ENCODE assay signal across 1 cellular context in the genomic region with DNA sequence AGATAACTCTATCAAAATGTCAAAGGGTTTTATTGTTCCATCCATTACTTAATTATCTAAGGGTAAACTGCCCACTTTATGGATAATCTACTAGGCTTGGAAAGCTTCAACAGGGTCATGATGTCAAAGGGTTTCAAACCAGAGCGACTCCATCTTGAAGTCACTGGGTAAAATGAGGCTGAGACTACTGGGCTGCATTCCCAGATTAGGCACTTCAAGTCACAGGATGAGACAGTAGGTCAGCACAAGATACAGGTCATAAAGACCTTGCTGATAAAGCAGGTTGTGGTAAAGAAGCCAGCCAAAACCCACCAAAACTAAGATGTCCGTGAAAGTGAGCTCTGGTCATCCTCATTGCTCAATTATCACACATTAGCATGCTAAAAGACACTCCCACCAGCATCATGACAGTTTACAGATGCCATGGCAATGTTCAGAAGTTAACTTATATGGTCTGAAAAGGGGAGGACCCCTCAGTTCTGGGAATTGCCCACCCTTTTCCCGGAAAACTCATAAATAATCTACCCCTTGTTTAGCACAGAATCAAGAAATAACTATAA.
A peak's percentile ranks its signal among the peaks of the same experiment; 100 is the strongest.
TF ChIP-seq lines count a peak whose summit lies in the region.

No MANE protein-coding gene starts in this region.

TF ChIP-seq in K562, 482 proteins besides CTCF, POLR2A, EP300 and RAD21 (continued from another document and continues in another):
- TF ChIP-seq, protein P1, sequence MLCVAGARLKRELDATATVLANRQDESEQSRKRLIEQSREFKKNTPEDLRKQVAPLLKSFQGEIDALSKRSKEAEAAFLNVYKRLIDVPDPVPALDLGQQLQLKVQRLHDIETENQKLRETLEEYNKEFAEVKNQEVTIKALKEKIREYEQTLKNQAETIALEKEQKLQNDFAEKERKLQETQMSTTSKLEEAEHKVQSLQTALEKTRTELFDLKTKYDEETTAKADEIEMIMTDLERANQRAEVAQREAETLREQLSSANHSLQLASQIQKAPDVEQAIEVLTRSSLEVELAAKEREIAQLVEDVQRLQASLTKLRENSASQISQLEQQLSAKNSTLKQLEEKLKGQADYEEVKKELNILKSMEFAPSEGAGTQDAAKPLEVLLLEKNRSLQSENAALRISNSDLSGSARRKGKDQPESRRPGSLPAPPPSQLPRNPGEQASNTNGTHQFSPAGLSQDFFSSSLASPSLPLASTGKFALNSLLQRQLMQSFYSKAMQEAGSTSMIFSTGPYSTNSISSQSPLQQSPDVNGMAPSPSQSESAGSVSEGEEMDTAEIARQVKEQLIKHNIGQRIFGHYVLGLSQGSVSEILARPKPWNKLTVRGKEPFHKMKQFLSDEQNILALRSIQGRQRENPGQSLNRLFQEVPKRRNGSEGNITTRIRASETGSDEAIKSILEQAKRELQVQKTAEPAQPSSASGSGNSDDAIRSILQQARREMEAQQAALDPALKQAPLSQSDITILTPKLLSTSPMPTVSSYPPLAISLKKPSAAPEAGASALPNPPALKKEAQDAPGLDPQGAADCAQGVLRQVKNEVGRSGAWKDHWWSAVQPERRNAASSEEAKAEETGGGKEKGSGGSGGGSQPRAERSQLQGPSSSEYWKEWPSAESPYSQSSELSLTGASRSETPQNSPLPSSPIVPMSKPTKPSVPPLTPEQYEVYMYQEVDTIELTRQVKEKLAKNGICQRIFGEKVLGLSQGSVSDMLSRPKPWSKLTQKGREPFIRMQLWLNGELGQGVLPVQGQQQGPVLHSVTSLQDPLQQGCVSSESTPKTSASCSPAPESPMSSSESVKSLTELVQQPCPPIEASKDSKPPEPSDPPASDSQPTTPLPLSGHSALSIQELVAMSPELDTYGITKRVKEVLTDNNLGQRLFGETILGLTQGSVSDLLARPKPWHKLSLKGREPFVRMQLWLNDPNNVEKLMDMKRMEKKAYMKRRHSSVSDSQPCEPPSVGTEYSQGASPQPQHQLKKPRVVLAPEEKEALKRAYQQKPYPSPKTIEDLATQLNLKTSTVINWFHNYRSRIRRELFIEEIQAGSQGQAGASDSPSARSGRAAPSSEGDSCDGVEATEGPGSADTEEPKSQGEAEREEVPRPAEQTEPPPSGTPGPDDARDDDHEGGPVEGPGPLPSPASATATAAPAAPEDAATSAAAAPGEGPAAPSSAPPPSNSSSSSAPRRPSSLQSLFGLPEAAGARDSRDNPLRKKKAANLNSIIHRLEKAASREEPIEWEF (CRISPR knock-in tag; IDR thresholded peaks at IDR 0.05), result peak; percentile 66; the same call in 1 of the 2 replicates
- peak; percentile 79 for TF ChIP-seq ZNF584 (CRISPR knock-in tag; IDR thresholded peaks at IDR 0.05; ENCODE audit: low read depth)
- no peak for TF ChIP-seq SREBF2 (CRISPR knock-in tag; IDR thresholded peaks at IDR 0.05)
- TF ChIP-seq NFIX (CRISPR knock-in tag; IDR thresholded peaks at IDR 0.05; ENCODE audit: low read depth), result peak; percentile 8; the same call in 1 of the 2 replicates
- peak; percentile 41; the same call in 1 of the 2 replicates for TF ChIP-seq ZNF445 (CRISPR knock-in tag; IDR thresholded peaks at IDR 0.05; ENCODE audit: low read depth)
- TF ChIP-seq DACH1 (IDR thresholded peaks at IDR 0.05; ENCODE audit: partially characterized antibody), result no peak
- peak in 1 of 2 experiments; percentile 84; a peak in 2 of 4 replicates for TF ChIP-seq MAZ (CRISPR knock-in tag; conservative IDR thresholded peaks at IDR 0.05 in 1 of 2, IDR thresholded peaks at IDR 0.05 in 1 of 2)
- peak; percentile 74 for TF ChIP-seq DIDO1 (tag; IDR thresholded peaks at IDR 0.05; ENCODE audit: low read depth)
- TF ChIP-seq NONO (IDR thresholded peaks at IDR 0.05; ENCODE audit: low read depth in 2 of 2, low read length in 1 of 2), result no peak
- TF ChIP-seq ZNF41 (CRISPR knock-in tag; conservative IDR thresholded peaks at IDR 0.05), result peak; percentile 87
- TF ChIP-seq, protein P2, sequence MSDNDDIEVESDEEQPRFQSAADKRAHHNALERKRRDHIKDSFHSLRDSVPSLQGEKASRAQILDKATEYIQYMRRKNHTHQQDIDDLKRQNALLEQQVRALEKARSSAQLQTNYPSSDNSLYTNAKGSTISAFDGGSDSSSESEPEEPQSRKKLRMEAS (CRISPR knock-in tag; IDR thresholded peaks at IDR 0.05), result no peak
- TF ChIP-seq POLR3A (IDR thresholded peaks at IDR 0.05; ENCODE audit: borderline replicate concordance, extremely low read depth, insufficient read depth, insufficient read length), result no peak
- no peak for TF ChIP-seq HDAC6 (IDR thresholded peaks at IDR 0.05; ENCODE audit: low read depth, low read length)
- no peak for TF ChIP-seq FOXA3 (CRISPR knock-in tag; conservative IDR thresholded peaks at IDR 0.05 in 1 of 2, IDR thresholded peaks at IDR 0.05 in 1 of 2)
- TF ChIP-seq KLF6 (CRISPR knock-in tag; IDR thresholded peaks at IDR 0.05; ENCODE audit: borderline replicate concordance), result peak; percentile 84; the same call in 1 of the 2 replicates
- no peak for TF ChIP-seq MED1 (CRISPR knock-in tag; IDR thresholded peaks at IDR 0.05; ENCODE audit: borderline replicate concordance)
- TF ChIP-seq, protein P3, sequence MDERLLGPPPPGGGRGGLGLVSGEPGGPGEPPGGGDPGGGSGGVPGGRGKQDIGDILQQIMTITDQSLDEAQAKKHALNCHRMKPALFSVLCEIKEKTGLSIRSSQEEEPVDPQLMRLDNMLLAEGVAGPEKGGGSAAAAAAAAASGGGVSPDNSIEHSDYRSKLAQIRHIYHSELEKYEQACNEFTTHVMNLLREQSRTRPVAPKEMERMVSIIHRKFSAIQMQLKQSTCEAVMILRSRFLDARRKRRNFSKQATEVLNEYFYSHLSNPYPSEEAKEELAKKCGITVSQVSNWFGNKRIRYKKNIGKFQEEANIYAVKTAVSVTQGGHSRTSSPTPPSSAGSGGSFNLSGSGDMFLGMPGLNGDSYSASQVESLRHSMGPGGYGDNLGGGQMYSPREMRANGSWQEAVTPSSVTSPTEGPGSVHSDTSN (CRISPR knock-in tag; IDR thresholded peaks at IDR 0.05; ENCODE audit: low read depth), result no peak
- TF ChIP-seq, protein P3 (tag; conservative IDR thresholded peaks at IDR 0.05; ENCODE audit: low read depth), result peak; percentile 55
- TF ChIP-seq ZBTB7A (IDR thresholded peaks at IDR 0.05; ENCODE audit: borderline replicate concordance, control insufficient read depth, low read depth, low read length), result no peak
- no peak for TF ChIP-seq TGIF2 (CRISPR knock-in tag; IDR thresholded peaks at IDR 0.05)
- TF ChIP-seq HMGN3 (IDR thresholded peaks at IDR 0.05; ENCODE audit: borderline replicate concordance, extremely low read depth, insufficient read length, low read depth, low read length), result no peak
- TF ChIP-seq, protein P4, sequence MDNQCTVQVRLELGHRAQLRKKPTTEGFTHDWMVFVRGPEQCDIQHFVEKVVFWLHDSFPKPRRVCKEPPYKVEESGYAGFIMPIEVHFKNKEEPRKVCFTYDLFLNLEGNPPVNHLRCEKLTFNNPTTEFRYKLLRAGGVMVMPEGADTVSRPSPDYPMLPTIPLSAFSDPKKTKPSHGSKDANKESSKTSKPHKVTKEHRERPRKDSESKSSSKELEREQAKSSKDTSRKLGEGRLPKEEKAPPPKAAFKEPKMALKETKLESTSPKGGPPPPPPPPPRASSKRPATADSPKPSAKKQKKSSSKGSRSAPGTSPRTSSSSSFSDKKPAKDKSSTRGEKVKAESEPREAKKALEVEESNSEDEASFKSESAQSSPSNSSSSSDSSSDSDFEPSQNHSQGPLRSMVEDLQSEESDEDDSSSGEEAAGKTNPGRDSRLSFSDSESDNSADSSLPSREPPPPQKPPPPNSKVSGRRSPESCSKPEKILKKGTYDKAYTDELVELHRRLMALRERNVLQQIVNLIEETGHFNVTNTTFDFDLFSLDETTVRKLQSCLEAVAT (IDR thresholded peaks at IDR 0.05), result peak in 1 of 2 experiments; percentile 83; a peak in 2 of 4 replicates
- no peak for TF ChIP-seq HNRNPUL1 (IDR thresholded peaks at IDR 0.05; ENCODE audit: low read length)
- TF ChIP-seq ZFX (CRISPR knock-in tag; IDR thresholded peaks at IDR 0.05), result no peak
- no peak for TF ChIP-seq FOXJ2 (tag; IDR thresholded peaks at IDR 0.05)
- 0 out of 2 replicates have a peak, but pooled peaks have one; percentile 59 for TF ChIP-seq BCL6 (CRISPR knock-in tag; IDR thresholded peaks at IDR 0.05)
- TF ChIP-seq, protein P5, sequence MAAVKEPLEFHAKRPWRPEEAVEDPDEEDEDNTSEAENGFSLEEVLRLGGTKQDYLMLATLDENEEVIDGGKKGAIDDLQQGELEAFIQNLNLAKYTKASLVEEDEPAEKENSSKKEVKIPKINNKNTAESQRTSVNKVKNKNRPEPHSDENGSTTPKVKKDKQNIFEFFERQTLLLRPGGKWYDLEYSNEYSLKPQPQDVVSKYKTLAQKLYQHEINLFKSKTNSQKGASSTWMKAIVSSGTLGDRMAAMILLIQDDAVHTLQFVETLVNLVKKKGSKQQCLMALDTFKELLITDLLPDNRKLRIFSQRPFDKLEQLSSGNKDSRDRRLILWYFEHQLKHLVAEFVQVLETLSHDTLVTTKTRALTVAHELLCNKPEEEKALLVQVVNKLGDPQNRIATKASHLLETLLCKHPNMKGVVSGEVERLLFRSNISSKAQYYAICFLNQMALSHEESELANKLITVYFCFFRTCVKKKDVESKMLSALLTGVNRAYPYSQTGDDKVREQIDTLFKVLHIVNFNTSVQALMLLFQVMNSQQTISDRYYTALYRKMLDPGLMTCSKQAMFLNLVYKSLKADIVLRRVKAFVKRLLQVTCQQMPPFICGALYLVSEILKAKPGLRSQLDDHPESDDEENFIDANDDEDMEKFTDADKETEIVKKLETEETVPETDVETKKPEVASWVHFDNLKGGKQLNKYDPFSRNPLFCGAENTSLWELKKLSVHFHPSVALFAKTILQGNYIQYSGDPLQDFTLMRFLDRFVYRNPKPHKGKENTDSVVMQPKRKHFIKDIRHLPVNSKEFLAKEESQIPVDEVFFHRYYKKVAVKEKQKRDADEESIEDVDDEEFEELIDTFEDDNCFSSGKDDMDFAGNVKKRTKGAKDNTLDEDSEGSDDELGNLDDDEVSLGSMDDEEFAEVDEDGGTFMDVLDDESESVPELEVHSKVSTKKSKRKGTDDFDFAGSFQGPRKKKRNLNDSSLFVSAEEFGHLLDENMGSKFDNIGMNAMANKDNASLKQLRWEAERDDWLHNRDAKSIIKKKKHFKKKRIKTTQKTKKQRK (IDR thresholded peaks at IDR 0.05; ENCODE audit: borderline replicate concordance, low read depth, low read length), result no peak
- TF ChIP-seq NR4A1 (CRISPR knock-in tag; IDR thresholded peaks at IDR 0.05), result 0 out of 2 replicates have a peak, but pooled peaks have one; percentile 14
- peak; percentile 98 for TF ChIP-seq NR4A1 (tag; IDR thresholded peaks at IDR 0.05)
- TF ChIP-seq GABPB2 (CRISPR knock-in tag; conservative IDR thresholded peaks at IDR 0.05), result no peak
- TF ChIP-seq ZNF239 (CRISPR knock-in tag; IDR thresholded peaks at IDR 0.05), result peak; percentile 73
- TF ChIP-seq HNRNPK (IDR thresholded peaks at IDR 0.05; ENCODE audit: low read depth, low read length, poor library complexity, severe bottlenecking), result no peak
- TF ChIP-seq, protein P6, sequence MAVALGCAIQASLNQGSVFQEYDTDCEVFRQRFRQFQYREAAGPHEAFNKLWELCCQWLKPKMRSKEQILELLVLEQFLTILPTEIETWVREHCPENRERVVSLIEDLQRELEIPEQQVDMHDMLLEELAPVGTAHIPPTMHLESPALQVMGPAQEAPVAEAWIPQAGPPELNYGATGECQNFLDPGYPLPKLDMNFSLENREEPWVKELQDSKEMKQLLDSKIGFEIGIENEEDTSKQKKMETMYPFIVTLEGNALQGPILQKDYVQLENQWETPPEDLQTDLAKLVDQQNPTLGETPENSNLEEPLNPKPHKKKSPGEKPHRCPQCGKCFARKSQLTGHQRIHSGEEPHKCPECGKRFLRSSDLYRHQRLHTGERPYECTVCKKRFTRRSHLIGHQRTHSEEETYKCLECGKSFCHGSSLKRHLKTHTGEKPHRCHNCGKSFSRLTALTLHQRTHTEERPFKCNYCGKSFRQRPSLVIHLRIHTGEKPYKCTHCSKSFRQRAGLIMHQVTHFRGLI (CRISPR knock-in tag; IDR thresholded peaks at IDR 0.05), result 0 out of 2 replicates have a peak, but pooled peaks have one; percentile 25
- TF ChIP-seq DDX20 (tag; IDR thresholded peaks at IDR 0.05; ENCODE audit: low read depth), result peak; percentile 84
- no peak for TF ChIP-seq KDM4B (IDR thresholded peaks at IDR 0.05; ENCODE audit: borderline replicate concordance in 2 of 2, low read depth in 1 of 2)
- TF ChIP-seq, protein P7, sequence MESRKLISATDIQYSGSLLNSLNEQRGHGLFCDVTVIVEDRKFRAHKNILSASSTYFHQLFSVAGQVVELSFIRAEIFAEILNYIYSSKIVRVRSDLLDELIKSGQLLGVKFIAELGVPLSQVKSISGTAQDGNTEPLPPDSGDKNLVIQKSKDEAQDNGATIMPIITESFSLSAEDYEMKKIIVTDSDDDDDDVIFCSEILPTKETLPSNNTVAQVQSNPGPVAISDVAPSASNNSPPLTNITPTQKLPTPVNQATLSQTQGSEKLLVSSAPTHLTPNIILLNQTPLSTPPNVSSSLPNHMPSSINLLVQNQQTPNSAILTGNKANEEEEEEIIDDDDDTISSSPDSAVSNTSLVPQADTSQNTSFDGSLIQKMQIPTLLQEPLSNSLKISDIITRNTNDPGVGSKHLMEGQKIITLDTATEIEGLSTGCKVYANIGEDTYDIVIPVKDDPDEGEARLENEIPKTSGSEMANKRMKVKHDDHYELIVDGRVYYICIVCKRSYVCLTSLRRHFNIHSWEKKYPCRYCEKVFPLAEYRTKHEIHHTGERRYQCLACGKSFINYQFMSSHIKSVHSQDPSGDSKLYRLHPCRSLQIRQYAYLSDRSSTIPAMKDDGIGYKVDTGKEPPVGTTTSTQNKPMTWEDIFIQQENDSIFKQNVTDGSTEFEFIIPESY (CRISPR knock-in tag; IDR thresholded peaks at IDR 0.05), result no peak
- TF ChIP-seq FOXJ3 (CRISPR knock-in tag; IDR thresholded peaks at IDR 0.05), result no peak
- peak; percentile 61; the same call in 1 of the 2 replicates for TF ChIP-seq ZNF57 (CRISPR knock-in tag; IDR thresholded peaks at IDR 0.05)
- TF ChIP-seq KAT2B (IDR thresholded peaks at IDR 0.05; ENCODE audit: low read depth, low read length), result no peak
- TF ChIP-seq BHLHE40 (IDR thresholded peaks at IDR 0.05; ENCODE audit: low read length), result no peak
- no peak for TF ChIP-seq SETDB1 (IDR thresholded peaks at IDR 0.05; ENCODE audit: low read length)
- TF ChIP-seq, protein P8, sequence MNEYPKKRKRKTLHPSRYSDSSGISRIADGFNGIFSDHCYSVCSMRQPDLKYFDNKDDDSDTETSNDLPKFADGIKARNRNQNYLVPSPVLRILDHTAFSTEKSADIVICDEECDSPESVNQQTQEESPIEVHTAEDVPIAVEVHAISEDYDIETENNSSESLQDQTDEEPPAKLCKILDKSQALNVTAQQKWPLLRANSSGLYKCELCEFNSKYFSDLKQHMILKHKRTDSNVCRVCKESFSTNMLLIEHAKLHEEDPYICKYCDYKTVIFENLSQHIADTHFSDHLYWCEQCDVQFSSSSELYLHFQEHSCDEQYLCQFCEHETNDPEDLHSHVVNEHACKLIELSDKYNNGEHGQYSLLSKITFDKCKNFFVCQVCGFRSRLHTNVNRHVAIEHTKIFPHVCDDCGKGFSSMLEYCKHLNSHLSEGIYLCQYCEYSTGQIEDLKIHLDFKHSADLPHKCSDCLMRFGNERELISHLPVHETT (CRISPR knock-in tag; conservative IDR thresholded peaks at IDR 0.05 in 1 of 2, IDR thresholded peaks at IDR 0.05 in 1 of 2), result peak in 1 of 2 experiments; percentile 92; a peak in 2 of 4 replicates
- no peak for TF ChIP-seq NR2C2 (CRISPR knock-in tag; IDR thresholded peaks at IDR 0.05)
- TF ChIP-seq NR2C2 (tag; IDR thresholded peaks at IDR 0.05), result peak; percentile 25; the same call in 1 of the 2 replicates
